ENCODE assay signal across 21 cellular contexts in genomic region chr5:79984363-79984762, GRCh38.
"Had no signal": no experiment of that assay in that cellular context is flagged by ENCODE, and none has a peak within 500 bp of the region (broad histone marks: within the 10 kb centered on the region; RNA-seq: fewer than 3 reads in every experiment).

No MANE protein-coding gene starts in this region.

- DNase-seq: activated CD4-positive, alpha-beta T cell treated with anti-CD3 and anti-CD28 coated beads, Interleukin-2, amount 50 U/mL, for 48 hours; activated CD8-positive, alpha-beta memory T cell treated with anti-CD3 and anti-CD28 coated beads, Interleukin-2, amount 50 U/mL, for 4 hours; activated naive CD4-positive, alpha-beta T cell treated with anti-CD3 and anti-CD28 coated beads, Interleukin-2, amount 50 U/mL, for 16 hours; amygdala; effector CD8-positive, alpha-beta T cell; gastrocnemius medialis; head of caudate nucleus; left ventricle myocardium inferior; stimulated activated CD4-positive, alpha-beta T cell treated with anti-CD3 and anti-CD28 coated beads, Interleukin-12 subunit alpha, Interleukin-12 subunit beta, amount 100 ng/mL, for 4 hours; stimulated activated CD4-positive, alpha-beta T cell treated with anti-CD3 and anti-CD28 coated beads, Interleukin-1b, Interleukin-23, amount 100 ng/mL, for 48 hours; stimulated activated CD8-positive, alpha-beta memory T cell treated with anti-CD3 and anti-CD28 coated beads, Interleukin-4, amount 100 ng/mL, for 48 hours; stimulated activated naive CD4-positive, alpha-beta T cell treated with Interleukin-2 at 50 U/mL for 16 hours; transverse colon; uterus had no signal

- H3K4me1 ChIP-seq: left ventricle myocardium inferior, neural progenitor cell, suprapubic skin, transverse colon, uterus had no signal

- H3K9me3 Mint-ChIP-seq: dendritic cell treated with granulocyte-macrophage colony-stimulating factor and Interleukin-4, amounts not matched to agents 40 ng/mL and 50 ng/mL, for 4 days; neural progenitor cell had no signal

- H3K4me3 ChIP-seq: cardiac muscle cell, gastrocnemius medialis, left ventricle myocardium inferior, neural progenitor cell, suprapubic skin, transverse colon, uterus had no signal

- H3K4me3 Mint-ChIP-seq: dendritic cell treated with granulocyte-macrophage colony-stimulating factor and Interleukin-4, amounts not matched to agents 40 ng/mL and 50 ng/mL, for 4 days; neural progenitor cell had no signal

- H3K9me3 ChIP-seq: gastrocnemius medialis, left ventricle myocardium inferior, suprapubic skin, transverse colon, uterus had no signal

- H3K27ac Mint-ChIP-seq: dendritic cell treated with granulocyte-macrophage colony-stimulating factor and Interleukin-4, amounts not matched to agents 40 ng/mL and 50 ng/mL, for 4 days; neural progenitor cell; progenitor cell of endocrine pancreas had no signal

- H3K27me3 Mint-ChIP-seq: dendritic cell treated with granulocyte-macrophage colony-stimulating factor and Interleukin-4, amounts not matched to agents 40 ng/mL and 50 ng/mL, for 4 days; progenitor cell of endocrine pancreas had no signal

- H3K4me1 Mint-ChIP-seq: neural progenitor cell had no signal

- H3K27ac ChIP-seq: cardiac muscle cell, gastrocnemius medialis, left ventricle myocardium inferior, neural progenitor cell, suprapubic skin, transverse colon, uterus had no signal

- H3K27me3 ChIP-seq: cardiac muscle cell, gastrocnemius medialis, neural progenitor cell, suprapubic skin, transverse colon, uterus had no signal

- H3K36me3 ChIP-seq: uterus had no signal

- ATAC-seq: activated CD4-positive, CD25-positive, alpha-beta regulatory T cell treated with anti-CD3 and anti-CD28 coated beads, Interleukin-2, amount 50 U/mL, for 24 hours; esophagus mucosa; gastrocnemius medialis had no signal
